11 cellular contexts compared by ENCODE assay signal in genomic region chr7:121397346-121397745, GRCh38. TPM values are rescaled to one million over a fixed set of nuclear protein-coding genes. Genes with fewer than 3 reads are reported as not detected.
DNase-seq lines count a peak whose midpoint lies in the region; ATAC-seq and TF ChIP-seq lines count a peak whose summit lies in the region.
"Had no signal": no experiment of that assay in that cellular context is flagged by ENCODE, and none has a peak within 500 bp of the region (broad histone marks: within the 10 kb centered on the region; RNA-seq: fewer than 3 reads in every experiment).

No MANE protein-coding gene starts in this region.

- DNase-seq in NCI-H82 (lab: John Stamatoyannopoulos, UW) (peak; percentile 25), NCI-H82 treated with DMSO at 0.1 percent for 48 hours (lab: John Stamatoyannopoulos, UW; ENCODE audit: unreplicated experiment) (no peak), natural killer cell (no peak), NCI-H526 (lab: John Stamatoyannopoulos, UW) (no peak), GF-D8 (lab: John Stamatoyannopoulos, UW) (no peak)
- DNase-seq in activated T-helper 2 cell treated with anti-CD3 and anti-CD28 coated beads, Interferon-gamma antibody, Interleukin-2, Interleukin-4, amounts not matched to agents 10 μg/mL and 5 μg/mL and 100 μg/mL, durations not matched to agents 14 hours and 24 hours and 36 hours (ENCODE audit: low spot score) = no peak
- DNase-seq: activated gamma-delta T cell; stimulated activated CD4-positive, alpha-beta T cell treated with anti-CD3 and anti-CD28 coated beads, Interleukin-4, amount 100 ng/mL, for 4 hours; WERI-Rb-1 had no signal

- H3K27ac Mint-ChIP-seq in IgD-negative memory B cell (peak overlapping the region in 2 of 3 donors; percentile 39 to 83), natural killer cell (peak overlapping the region; percentile 83 to 90)
- no peak overlapping the region for H3K27ac Mint-ChIP-seq in activated T-helper 2 cell treated with anti-CD3 and anti-CD28 coated beads, Interferon-gamma antibody, Interleukin-2, Interleukin-4, amounts not matched to agents 10 μg/mL and 5 μg/mL and 100 μg/mL, durations not matched to agents 14 hours and 24 hours and 36 hours

- no peaks in the 10 kb centered on the region for H3K9me3 Mint-ChIP-seq in IgD-negative memory B cell
- peaks cover 5% of the 10 kb centered on the region for H3K9me3 Mint-ChIP-seq in activated T-helper 2 cell treated with anti-CD3 and anti-CD28 coated beads, Interferon-gamma antibody, Interleukin-2, Interleukin-4, amounts not matched to agents 10 μg/mL and 5 μg/mL and 100 μg/mL, durations not matched to agents 14 hours and 24 hours and 36 hours
- peaks cover 0 to 2% of the 10 kb centered on the region in 2 donors for H3K9me3 Mint-ChIP-seq in natural killer cell

- H3K36me3 Mint-ChIP-seq in IgD-negative memory B cell = peaks cover 6% of the 10 kb centered on the region
- peaks cover 17% of the 10 kb centered on the region for H3K36me3 Mint-ChIP-seq in activated T-helper 2 cell treated with anti-CD3 and anti-CD28 coated beads, Interferon-gamma antibody, Interleukin-2, Interleukin-4, amounts not matched to agents 10 μg/mL and 5 μg/mL and 100 μg/mL, durations not matched to agents 14 hours and 24 hours and 36 hours (ENCODE audit: low read depth)
- H3K36me3 Mint-ChIP-seq in natural killer cell = peaks cover 6% of the 10 kb centered on the region

- intact Hi-C loops in activated T-helper 2 cell treated with anti-CD3 and anti-CD28 coated beads, Interferon-gamma antibody, Interleukin-2, Interleukin-4, amounts not matched to agents 10 μg/mL and 5 μg/mL and 100 μg/mL, durations not matched to agents 14 hours and 24 hours and 36 hours (cut with micrococcal nuclease) = loop anchor here (2.0 to 10.0 kb wide), 2 partner anchors 119 to 413 kb away; partner anchors contain the start of gene CPED1
- intact Hi-C loops in natural killer cell (cut with micrococcal nuclease) = loop anchor here (5.0 kb wide), 1 partner anchor 135 kb away; no protein-coding TSS in a partner anchor

- ATAC-seq in natural killer cell (no peak), HG02763 (IDR thresholded peaks at IDR 0.05; ENCODE audit: unreplicated experiment) (no peak)

- TF ChIP-seq CTCF in natural killer cell (IDR thresholded peaks at IDR 0.05) = no peak

- H3K27me3 Mint-ChIP-seq in IgD-negative memory B cell (no peaks in the 10 kb centered on the region), natural killer cell (ENCODE audit: low read depth in 2 of 2) (no peaks in the 10 kb centered on the region)
- H3K27me3 Mint-ChIP-seq in activated T-helper 2 cell treated with anti-CD3 and anti-CD28 coated beads, Interferon-gamma antibody, Interleukin-2, Interleukin-4, amounts not matched to agents 10 μg/mL and 5 μg/mL and 100 μg/mL, durations not matched to agents 14 hours and 24 hours and 36 hours (ENCODE audit: low read depth) = no peaks in the 10 kb centered on the region

- peaks cover 21 to 25% (median 22%) of the 10 kb centered on the region in 3 donors for H3K4me1 Mint-ChIP-seq in IgD-negative memory B cell
- peaks cover 25% of the 10 kb centered on the region for H3K4me1 Mint-ChIP-seq in activated T-helper 2 cell treated with anti-CD3 and anti-CD28 coated beads, Interferon-gamma antibody, Interleukin-2, Interleukin-4, amounts not matched to agents 10 μg/mL and 5 μg/mL and 100 μg/mL, durations not matched to agents 14 hours and 24 hours and 36 hours (ENCODE audit: low read depth)
- peaks cover 14 to 16% of the 10 kb centered on the region in 2 donors for H3K4me1 Mint-ChIP-seq in natural killer cell

- H3K4me3 Mint-ChIP-seq in IgD-negative memory B cell = peak overlapping the region in 3 of 4 donors; percentile 49 to 97 (median 95)
- peak overlapping the region; percentile 10 for H3K4me3 Mint-ChIP-seq in activated T-helper 2 cell treated with anti-CD3 and anti-CD28 coated beads, Interferon-gamma antibody, Interleukin-2, Interleukin-4, amounts not matched to agents 10 μg/mL and 5 μg/mL and 100 μg/mL, durations not matched to agents 14 hours and 24 hours and 36 hours (ENCODE audit: low read depth)
- H3K4me3 Mint-ChIP-seq in natural killer cell = peak overlapping the region; percentile 92

RNA-seq across cellular contexts. Expression of gene FAM3C, which starts 1.2 kb away (rescaled TPM):
- polyA plus RNA-seq in IgD-negative memory B cell = 50.4 TPM
- 57.6 and 59.5 TPM in 2 replicates for total RNA-seq in activated T-helper 2 cell treated with anti-CD3 and anti-CD28 coated beads, Interferon-gamma antibody, Interleukin-2, Interleukin-4, amounts not matched to agents 10 μg/mL and 5 μg/mL and 100 μg/mL, durations not matched to agents 14 hours and 24 hours and 36 hours
- 10 to 100 TPM; 24.3 to 42.1 (median 37.0) TPM for total RNA-seq in natural killer cell

Comparison
In these comparisons a context has a peak if more than half of its experiments do, and no peak if none do; other contexts are left out.
1. H3K4me3 Mint-ChIP-seq: peak in every context shown above with its lines; median percentile 95 in IgD-negative memory B cell; 92 in natural killer cell; 10 in activated T-helper 2 cell treated with anti-CD3 and anti-CD28 coated beads, Interferon-gamma antibody, Interleukin-2, Interleukin-4, amounts not matched to agents 10 μg/mL and 5 μg/mL and 100 μg/mL, durations not matched to agents 14 hours and 24 hours and 36 hours.